In genomic region chr4:6962211-6963041, GRCh38 we compare ENCODE assay signal across 11 cellular contexts. TPM values are rescaled to one million over a fixed set of nuclear protein-coding genes. Genes with fewer than 3 reads are reported as not detected.
DNase-seq lines count a peak whose midpoint lies in the region; ATAC-seq and TF ChIP-seq lines count a peak whose summit lies in the region.
"Had no signal": no experiment of that assay in that cellular context is flagged by ENCODE, and none has a peak within 500 bp of the region (broad histone marks: within the 10 kb centered on the region; RNA-seq: fewer than 3 reads in every experiment).

No MANE protein-coding gene starts in this region.

- no peak overlapping the region for H2BK120ac ChIP-seq in trophoblast cell (ENCODE audit: insufficient read depth, low read length, poor library complexity)

- peaks cover 18% of the 10 kb centered on the region for H3K4me1 ChIP-seq in ES-I3 (ENCODE audit: insufficient read depth, low read length)
- H3K4me1 ChIP-seq in endodermal cell (ENCODE audit: control insufficient read depth, insufficient read depth, low read length), result no peaks in the 10 kb centered on the region
- H3K4me1 ChIP-seq in neuron (ENCODE audit: insufficient read depth, low read length), result peaks cover 28% of the 10 kb centered on the region
- H3K4me1 ChIP-seq in trophoblast cell (ENCODE audit: control insufficient read depth in 1 of 2, insufficient read depth in 2 of 2, low read length in 2 of 2), result peaks cover 0 to 5% of the 10 kb centered on the region in 2 experiments

- no peak overlapping the region for H4K91ac ChIP-seq in trophoblast cell (ENCODE audit: low read depth, low read length)

- H2AK5ac ChIP-seq in trophoblast cell (ENCODE audit: low read length), result no peak overlapping the region

- H3K27ac ChIP-seq in endodermal cell (ENCODE audit: low read depth, low read length), result peak overlapping the region; percentile 90
- no peak overlapping the region for H3K27ac ChIP-seq in trophoblast cell (ENCODE audit: low read depth, low read length)

- ATAC-seq in activated naive CD8-positive, alpha-beta T cell treated with anti-CD3 and anti-CD28 coated beads, Interleukin-2, amount 50 U/mL, for 24 hours, result no peak
- ATAC-seq: left lung had no signal

- no peak overlapping the region for H4K12ac ChIP-seq in trophoblast cell (ENCODE audit: low read depth, low read length)

- H3K4me3 ChIP-seq in endodermal cell (ENCODE audit: low read length) (no peak overlapping the region), neuron (ENCODE audit: low read length) (peak overlapping the region; percentile 4), trophoblast cell (ENCODE audit: low read depth, low read length) (no peak overlapping the region)
- H3K4me3 ChIP-seq: left lung, smooth muscle cell had no signal

- H3K18ac ChIP-seq in trophoblast cell (ENCODE audit: low read length), result no peak overlapping the region

- no peak overlapping the region for H3K4me2 ChIP-seq in trophoblast cell (ENCODE audit: low read length)
- H3K4me2 ChIP-seq: smooth muscle cell had no signal

- no peaks in the 10 kb centered on the region for H3K79me2 ChIP-seq in trophoblast cell (ENCODE audit: control insufficient read depth, insufficient read depth, low read length, poor library complexity)

- no peaks in the 10 kb centered on the region for H3K36me3 Mint-ChIP-seq in endodermal cell (ENCODE audit: low read depth)
- H3K36me3 Mint-ChIP-seq in activated naive CD8-positive, alpha-beta T cell treated with anti-CD3 and anti-CD28 coated beads, Interleukin-2, amount 50 U/mL, for 24 hours (ENCODE audit: low read depth), result peaks cover 1% of the 10 kb centered on the region

- H3K27me3 ChIP-seq in endodermal cell (ENCODE audit: control insufficient read depth, insufficient read depth, low read length, poor library complexity, severe bottlenecking) (no peaks in the 10 kb centered on the region), neuron (ENCODE audit: insufficient read depth, low read length) (no peaks in the 10 kb centered on the region), trophoblast cell (ENCODE audit: insufficient read depth, low read length) (no peaks in the 10 kb centered on the region)
- H3K27me3 ChIP-seq: left lung had no signal

- no peaks in the 10 kb centered on the region for H3K9me3 ChIP-seq in ES-I3 (ENCODE audit: control insufficient read depth, insufficient read depth, low read length)
- no peaks in the 10 kb centered on the region for H3K9me3 ChIP-seq in endodermal cell (ENCODE audit: control insufficient read depth, low read length)
- H3K9me3 ChIP-seq in neuron (ENCODE audit: low read length), result no peaks in the 10 kb centered on the region
- no peaks in the 10 kb centered on the region for H3K9me3 ChIP-seq in trophoblast cell (ENCODE audit: insufficient read depth, low read depth, low read length)
- H3K9me3 ChIP-seq: left lung had no signal

- H3K27me3 Mint-ChIP-seq in endodermal cell (ENCODE audit: insufficient read depth), result no peaks in the 10 kb centered on the region
- no peaks in the 10 kb centered on the region for H3K27me3 Mint-ChIP-seq in activated naive CD8-positive, alpha-beta T cell treated with anti-CD3 and anti-CD28 coated beads, Interleukin-2, amount 50 U/mL, for 24 hours

- H3K9ac ChIP-seq in ES-I3 (ENCODE audit: low read depth, low read length), result peak overlapping the region; percentile 10; the same call in 1 of the 2 replicates
- H3K9ac ChIP-seq in endodermal cell (ENCODE audit: extremely low read depth, low read length, poor library complexity, severe bottlenecking), result no peak overlapping the region
- no peak overlapping the region for H3K9ac ChIP-seq in trophoblast cell (ENCODE audit: low read length)

- DNase-seq in NCI-H2107 treated with DMSO at 0.1 percent for 48 hours (lab: John Stamatoyannopoulos, UW; ENCODE audit: unreplicated experiment) (peak; percentile 52), endodermal cell (no peak), SIG-M5 (lab: John Stamatoyannopoulos, UW) (no peak), trophoblast cell (no peak)
- DNase-seq in NK-92 treated with Interleukin-12 subunit alpha and Interleukin-12 subunit beta, amount 100 ng/mL, for 24 hours (lab: John Stamatoyannopoulos, UW), result no peak
- no peak for DNase-seq in activated naive CD8-positive, alpha-beta T cell treated with anti-CD3 and anti-CD28 coated beads, Interleukin-2, amount 50 U/mL, for 24 hours
- DNase-seq: activated T-cell treated with anti-CD3 and anti-CD28 coated beads for 4 hours, left lung had no signal

- no peaks in the 10 kb centered on the region for H3K36me3 ChIP-seq in ES-I3 (ENCODE audit: insufficient read depth, low read length)
- peaks cover 2% of the 10 kb centered on the region for H3K36me3 ChIP-seq in endodermal cell (ENCODE audit: control insufficient read depth, insufficient read depth, low read length)
- no peaks in the 10 kb centered on the region for H3K36me3 ChIP-seq in neuron (ENCODE audit: insufficient read depth, low read length)
- H3K36me3 ChIP-seq in trophoblast cell (ENCODE audit: control insufficient read depth in 1 of 2, insufficient read depth in 2 of 2, low read length in 2 of 2), result no peaks in the 10 kb centered on the region

- no peaks in the 10 kb centered on the region for H3K9me3 Mint-ChIP-seq in endodermal cell
- no peaks in the 10 kb centered on the region for H3K9me3 Mint-ChIP-seq in activated naive CD8-positive, alpha-beta T cell treated with anti-CD3 and anti-CD28 coated beads, Interleukin-2, amount 50 U/mL, for 24 hours

- H2BK5ac ChIP-seq in trophoblast cell (ENCODE audit: low read depth, low read length, poor library complexity), result no peak overlapping the region

- H3K23ac ChIP-seq in trophoblast cell (ENCODE audit: low read length), result no peak overlapping the region

- no peaks in the 10 kb centered on the region for H3K79me1 ChIP-seq in trophoblast cell (ENCODE audit: low read length)

- H3K14ac ChIP-seq in trophoblast cell (ENCODE audit: low read length), result no peak overlapping the region

- no peak for TF ChIP-seq CTCF in endodermal cell (conservative IDR thresholded peaks at IDR 0.05)

- H2BK12ac ChIP-seq in trophoblast cell (ENCODE audit: low read length), result no peak overlapping the region

- H3K27ac Mint-ChIP-seq in endodermal cell, result peak overlapping the region; percentile 79
- H3K27ac Mint-ChIP-seq in activated naive CD8-positive, alpha-beta T cell treated with anti-CD3 and anti-CD28 coated beads, Interleukin-2, amount 50 U/mL, for 24 hours, result no peak overlapping the region

- 66 to 83% methylated on average over 12 to 17 of the region's 17 CpGs for WGBS in endodermal cell (ENCODE audit: insufficient coverage in 1 of 2, insufficient read length in 1 of 2), 2 experiments
- no CpG with 5 or more reads among the region's 17 CpGs for WGBS in trophoblast cell (ENCODE audit: extremely low coverage, insufficient coverage, insufficient read length)

- no peak overlapping the region for H4K8ac ChIP-seq in trophoblast cell (ENCODE audit: low read depth, low read length)

- no peak overlapping the region for H3K4me3 Mint-ChIP-seq in endodermal cell
- no peak overlapping the region for H3K4me3 Mint-ChIP-seq in activated naive CD8-positive, alpha-beta T cell treated with anti-CD3 and anti-CD28 coated beads, Interleukin-2, amount 50 U/mL, for 24 hours

- no peak overlapping the region for H3K4ac ChIP-seq in trophoblast cell (ENCODE audit: low read depth, low read length)

- H2AFZ ChIP-seq in neuron (ENCODE audit: low read depth, low read length) (no peak overlapping the region), trophoblast cell (ENCODE audit: insufficient read depth, low read length, poor library complexity) (no peak overlapping the region)

- peaks cover 9% of the 10 kb centered on the region for H3K4me1 Mint-ChIP-seq in endodermal cell
- peaks cover 46% of the 10 kb centered on the region for H3K4me1 Mint-ChIP-seq in activated naive CD8-positive, alpha-beta T cell treated with anti-CD3 and anti-CD28 coated beads, Interleukin-2, amount 50 U/mL, for 24 hours

RNA-seq across cellular contexts. Expression of gene TBC1D14, which starts 52.8 kb away (rescaled TPM):
- total RNA-seq in endodermal cell, result 10 to 100 TPM; 42.3 to 43.5 TPM
- polyA plus RNA-seq in endodermal cell (2013, experiment 1 of 2), result 40.4 TPM
- 42.0 TPM for polyA plus RNA-seq in endodermal cell (2013, experiment 2 of 2)
- 21.7 and 21.9 TPM in 2 replicates for polyA plus RNA-seq in trophoblast cell (2013)
